In the genomic region with DNA sequence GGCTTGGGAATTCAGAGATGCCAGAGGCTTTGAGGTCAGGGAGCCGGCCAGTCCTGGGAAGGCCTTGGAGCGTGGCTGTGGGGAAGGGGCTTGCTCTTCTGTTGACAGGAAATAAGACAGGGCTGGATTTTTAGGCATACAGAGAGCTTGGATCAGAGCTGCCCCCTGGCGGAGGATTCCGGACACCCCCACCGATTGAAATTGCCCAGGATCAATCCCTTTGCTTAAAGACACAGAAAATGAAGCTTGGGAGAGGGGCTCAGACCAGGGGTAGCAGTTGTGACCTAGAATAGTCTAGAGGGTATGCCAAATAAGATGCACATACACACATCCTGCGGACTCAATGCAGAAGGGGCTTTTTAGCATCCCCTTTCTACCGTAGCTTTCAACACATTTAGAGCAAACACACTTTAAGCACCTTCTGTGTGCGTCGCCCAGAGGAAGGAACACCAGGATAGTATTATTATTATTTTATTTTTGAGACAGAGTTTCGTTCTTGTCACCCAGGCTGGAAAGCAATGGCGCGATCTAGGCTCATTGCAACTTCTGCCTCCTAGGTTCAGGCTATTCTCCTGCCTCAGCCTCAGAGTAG, we compare ENCODE assay signal across 8 cellular contexts. TPM values are rescaled to one million over a fixed set of nuclear protein-coding genes. Genes with fewer than 3 reads are reported as not detected.
DNase-seq lines count a peak whose midpoint lies in the region; FAIRE-seq and TF ChIP-seq lines count a peak whose summit lies in the region.

No MANE protein-coding gene starts in this region.

- FAIRE-seq in HTR-8/SVneo (lab: Jason Lieb, UNC): no peak
- FAIRE-seq in GM12892 (lab: Jason Lieb, UNC): no peak

- intact Hi-C loops in head of caudate nucleus (cut with DNase I): no loop called here

- in situ Hi-C loops in SK-MEL-5 (cut with HindIII; ENCODE audit: low pct_unique_long_range_greater_than_20kb, low sequenced_read_pairs): no loop called here

- no peak for TF ChIP-seq POLR2A in GM12892 (IDR thresholded peaks at IDR 0.05; ENCODE audit: low read depth, low read length)

- DNase-seq in COLO668 (lab: John Stamatoyannopoulos, UW; ENCODE audit: unreplicated experiment) (peak; percentile 63), HTR-8/SVneo (ENCODE audit: insufficient read length, low spot score) (peak; percentile 48), SK-MEL-5 (ENCODE audit: low read depth, low spot score) (peak; percentile 73), head of caudate nucleus (peak in 39 of 42 donors; percentile 53 to 88 (median 71)), GM12892 (ENCODE audit: insufficient read length) (no peak), mesenteric fat pad (ENCODE audit: low spot score) (no peak)
- peak; percentile 28 to 69 (median 54) for DNase-seq in activated naive CD4-positive, alpha-beta T cell (lab: John Stamatoyannopoulos, UW)
- peak; percentile 48 to 74 (median 66) for DNase-seq in stimulated activated CD4-positive, alpha-beta T cell treated with anti-CD3 and anti-CD28 coated beads, Interleukin-12 subunit alpha, Interleukin-12 subunit beta, amount 100 ng/mL, for 48 hours (ENCODE audit: low read depth in 2 of 3, low spot score in 1 of 3)

RNA-seq across cellular contexts. Expression of gene NTMT1, which starts 1.7 kb away (rescaled TPM):
- 35.7 and 41.0 TPM in 2 replicates for total RNA-seq in SK-MEL-5 (2014; rRNA removed; shearing (Covaris generic))
- 43.2 and 55.5 TPM in 2 replicates for polyA plus RNA-seq in SK-MEL-5 (2015; cell fraction: cytosol; rRNA removed)
- polyA plus RNA-seq in SK-MEL-5 (2015; cell fraction: nucleus; rRNA removed): 25.2 and 39.4 TPM in 2 replicates
- polyA plus RNA-seq in GM12892 (2012; ENCODE audit: missing spikeins): 22.3 TPM
- total RNA-seq in mesenteric fat pad: 24.6 TPM

RNA-seq across cellular contexts. Expression of gene C9orf50, which starts 3.4 kb away (rescaled TPM):
- not detected in 2 replicates for total RNA-seq in SK-MEL-5 (2014; rRNA removed; shearing (Covaris generic))
- not detected in 2 replicates for polyA plus RNA-seq in SK-MEL-5 (2015; cell fraction: cytosol; rRNA removed)
- not detected in 2 replicates for polyA plus RNA-seq in SK-MEL-5 (2015; cell fraction: nucleus; rRNA removed)
- not detected for polyA plus RNA-seq in GM12892 (2012; ENCODE audit: missing spikeins)
- total RNA-seq in mesenteric fat pad: not detected

RNA-seq across cellular contexts. Expression of gene ASB6, which starts 17.7 kb away (rescaled TPM):
- 14.2 and 17.3 TPM in 2 replicates for total RNA-seq in SK-MEL-5 (2014; rRNA removed; shearing (Covaris generic))
- 40.3 and 52.9 TPM in 2 replicates for polyA plus RNA-seq in SK-MEL-5 (2015; cell fraction: cytosol; rRNA removed)
- 70.7 and 76.5 TPM in 2 replicates for polyA plus RNA-seq in SK-MEL-5 (2015; cell fraction: nucleus; rRNA removed)
- polyA plus RNA-seq in GM12892 (2012; ENCODE audit: missing spikeins): 4.2 TPM
- total RNA-seq in mesenteric fat pad: 14.6 TPM

RNA-seq across cellular contexts. Expression of gene PRRX2, which starts 41.2 kb away (rescaled TPM):
- 0.29 and 0.40 TPM in 2 replicates for total RNA-seq in SK-MEL-5 (2014; rRNA removed; shearing (Covaris generic))
- polyA plus RNA-seq in SK-MEL-5 (2015; cell fraction: cytosol; rRNA removed): 0.19 and 0.49 TPM in 2 replicates
- not detected in 2 replicates for polyA plus RNA-seq in SK-MEL-5 (2015; cell fraction: nucleus; rRNA removed)
- polyA plus RNA-seq in GM12892 (2012; ENCODE audit: missing spikeins): not detected
- total RNA-seq in mesenteric fat pad: 8.5 TPM

Comparison
In these comparisons a context has a peak if more than half of its experiments do, and no peak if none do; other contexts are left out.
1. DNase-seq: peak in COLO668 (single experiment), HTR-8/SVneo (single experiment), SK-MEL-5 (single experiment), activated naive CD4-positive, alpha-beta T cell (4 of 4), head of caudate nucleus (39 of 42) and stimulated activated CD4-positive, alpha-beta T cell treated with anti-CD3 and anti-CD28 coated beads, Interleukin-12 subunit alpha, Interleukin-12 subunit beta, amount 100 ng/mL, for 48 hours (3 of 3); none in GM12892 (single experiment) and mesenteric fat pad (single experiment).